Comparison of ENCODE assay signal across 9 cellular contexts in genomic region chr6:116876635-116877611, GRCh38. TPM values are rescaled to one million over a fixed set of nuclear protein-coding genes. Genes with fewer than 3 reads are reported as not detected.
DNase-seq lines count a peak whose midpoint lies in the region; ATAC-seq and TF ChIP-seq lines count a peak whose summit lies in the region.
"Had no signal": no experiment of that assay in that cellular context is flagged by ENCODE, and none has a peak within 500 bp of the region (broad histone marks: within the 10 kb centered on the region; RNA-seq: fewer than 3 reads in every experiment).

TSS of gene RFX6 (plus strand) at chr6:116877242. CDS start at chr6:116877276, 34 bp downstream.

- H3K27me3 ChIP-seq in adipocyte (replicated peaks; ENCODE audit: control insufficient read depth, insufficient read depth, low read length) (peaks cover 35% of the 10 kb centered on the region), left lung (peaks cover 44 to 55% of the 10 kb centered on the region in 2 donors)

- H3K4me3 ChIP-seq in adipocyte (ENCODE audit: low read length) (peak within 1 kb of the TSS; percentile 52), left lung (peak within 1 kb of the TSS in 1 of 2 donors; percentile 28)

- no peak within 1 kb of the TSS for H3K27ac Mint-ChIP-seq in activated CD8-positive, alpha-beta memory T cell treated with anti-CD3 and anti-CD28 coated beads, Interleukin-2, amount 10 ng/mL, durations not matched to agents 7 days and 5 days
- H3K27ac Mint-ChIP-seq in type B pancreatic cell: peak within 1 kb of the TSS; percentile 45
- H3K27ac Mint-ChIP-seq: CD4-positive, alpha-beta T cell had no signal

- peak; percentile 30 for ATAC-seq in activated CD8-positive, alpha-beta memory T cell treated with anti-CD3 and anti-CD28 coated beads, Interleukin-2, amount 10 ng/mL, durations not matched to agents 7 days and 5 days
- peak; percentile 95 for ATAC-seq in left lung
- ATAC-seq in sciatic nerve: no peak
- no peak for ATAC-seq in GM18502 (IDR thresholded peaks at IDR 0.05; ENCODE audit: poor library complexity, unreplicated experiment)

- CTCF ChIA-PET in activated CD8-positive, alpha-beta memory T cell treated with anti-CD3 and anti-CD28 coated beads, Interleukin-2, amount 10 ng/mL, durations not matched to agents 7 days and 5 days (lab: Charles Lee): no interaction called here

- peaks cover 8% of the 10 kb centered on the region for H3K4me1 ChIP-seq in adipocyte (ENCODE audit: control insufficient read depth, insufficient read depth, low read length)
- peaks cover 0 to 10% of the 10 kb centered on the region in 2 donors for H3K4me1 ChIP-seq in left lung

- H3K4me3 Mint-ChIP-seq in activated CD8-positive, alpha-beta memory T cell treated with anti-CD3 and anti-CD28 coated beads, Interleukin-2, amount 10 ng/mL, durations not matched to agents 7 days and 5 days: no peak within 1 kb of the TSS
- H3K4me3 Mint-ChIP-seq in type B pancreatic cell: peak within 1 kb of the TSS; percentile 92
- H3K4me3 Mint-ChIP-seq: CD4-positive, alpha-beta T cell had no signal

- TF ChIP-seq CTCF in left lung (IDR thresholded peaks at IDR 0.05) (no peak), type B pancreatic cell (conservative IDR thresholded peaks at IDR 0.05) (no peak)

- DNase-seq in activated CD8-positive, alpha-beta memory T cell treated with anti-CD3 and anti-CD28 coated beads, Interleukin-2, amount 10 ng/mL, durations not matched to agents 7 days and 5 days: no peak
- no peak for DNase-seq in activated CD8-positive, alpha-beta memory T cell treated with anti-CD3 and anti-CD28 coated beads for 24 hours
- DNase-seq in adipocyte (ENCODE audit: low read depth) (no peak), left lung (peak; percentile 29 to 79), type B pancreatic cell (ENCODE audit: extremely low spot score, unreplicated experiment) (no peak), NCI-H446 treated with DMSO at 0.1 percent for 48 hours (lab: John Stamatoyannopoulos, UW) (no peak), sciatic nerve (ENCODE audit: low spot score) (no peak)
- DNase-seq: CD4-positive, alpha-beta T cell had no signal

- H3K9me3 ChIP-seq in adipocyte (ENCODE audit: control insufficient read depth, low read length): peaks cover 6% of the 10 kb centered on the region
- H3K9me3 ChIP-seq in left lung: peaks cover 0 to 8% of the 10 kb centered on the region in 2 donors

- H3K4me1 Mint-ChIP-seq in activated CD8-positive, alpha-beta memory T cell treated with anti-CD3 and anti-CD28 coated beads, Interleukin-2, amount 10 ng/mL, durations not matched to agents 7 days and 5 days: peaks cover 10% of the 10 kb centered on the region
- H3K4me1 Mint-ChIP-seq in type B pancreatic cell (ENCODE audit: unreplicated experiment): peaks cover 3% of the 10 kb centered on the region

- H3K9me3 Mint-ChIP-seq in activated CD8-positive, alpha-beta memory T cell treated with anti-CD3 and anti-CD28 coated beads, Interleukin-2, amount 10 ng/mL, durations not matched to agents 7 days and 5 days (ENCODE audit: low read depth): no peaks in the 10 kb centered on the region
- H3K9me3 Mint-ChIP-seq in type B pancreatic cell: no peaks in the 10 kb centered on the region

- H3K27ac ChIP-seq in left lung: no peak within 1 kb of the TSS

- H3K9ac ChIP-seq in adipocyte (ENCODE audit: low read length): no peak within 1 kb of the TSS

- H3K36me3 Mint-ChIP-seq in activated CD8-positive, alpha-beta memory T cell treated with anti-CD3 and anti-CD28 coated beads, Interleukin-2, amount 10 ng/mL, durations not matched to agents 7 days and 5 days: no peaks in the 10 kb centered on the region
- no peaks in the 10 kb centered on the region for H3K36me3 Mint-ChIP-seq in type B pancreatic cell

- H3K36me3 ChIP-seq in adipocyte (ENCODE audit: control insufficient read depth, insufficient read depth, low read length, severe bottlenecking): no peaks in the 10 kb centered on the region
- H3K36me3 ChIP-seq in left lung: no peaks in the 10 kb centered on the region

- H3K27me3 Mint-ChIP-seq in activated CD8-positive, alpha-beta memory T cell treated with anti-CD3 and anti-CD28 coated beads, Interleukin-2, amount 10 ng/mL, durations not matched to agents 7 days and 5 days: peaks cover 33% of the 10 kb centered on the region
- peaks cover 62% of the 10 kb centered on the region for H3K27me3 Mint-ChIP-seq in type B pancreatic cell

- intact Hi-C loops in left lung (cut with DNase I): no loop called here
- intact Hi-C loops in sciatic nerve (cut with DNase I): no loop called here

RNA-seq across cellular contexts. Expression of gene RFX6, which starts in this region (rescaled TPM):
- not detected for total RNA-seq in activated CD8-positive, alpha-beta memory T cell treated with anti-CD3 and anti-CD28 coated beads, Interleukin-2, amount 10 ng/mL, durations not matched to agents 7 days and 5 days
- total RNA-seq in left lung (not detected), type B pancreatic cell (ENCODE audit: low replicate concordance) (18.3 and 23.9 TPM in 2 replicates), sciatic nerve (not detected)
- total RNA-seq: CD4-positive, alpha-beta T cell had no signal

Comparison
In these comparisons a context has a peak if more than half of its experiments do, and no peak if none do; other contexts are left out.
1. RNA of gene RFX6 (total RNA-seq): 18.3 to 23.9 TPM in type B pancreatic cell; not detected in sciatic nerve (single experiment), not detected in activated CD8-positive, alpha-beta memory T cell treated with anti-CD3 and anti-CD28 coated beads, Interleukin-2, amount 10 ng/mL, durations not matched to agents 7 days and 5 days and not detected in left lung; every median in the first group is over 10 times any median in the second.
2. Peak in ATAC-seq in activated CD8-positive, alpha-beta memory T cell treated with anti-CD3 and anti-CD28 coated beads, Interleukin-2, amount 10 ng/mL, durations not matched to agents 7 days and 5 days; RNA of the gene not detected or under 1 TPM.
3. Peak in DNase-seq and ATAC-seq in left lung; RNA of the gene not detected or under 1 TPM.